Comparison of ENCODE assay signal across 23 cellular contexts in genomic region chr4:109930469-109930868, GRCh38. TPM values are rescaled to one million over a fixed set of nuclear protein-coding genes. Genes with fewer than 3 reads are reported as not detected.
"Had no signal": no experiment of that assay in that cellular context is flagged by ENCODE, and none has a peak within 500 bp of the region (broad histone marks: within the 10 kb centered on the region; RNA-seq: fewer than 3 reads in every experiment).

No MANE protein-coding gene starts in this region.

- H3K9me3 ChIP-seq: esophagus squamous epithelium, left ventricle myocardium inferior, lower lobe of right lung, testis had no signal

- DNase-seq: cortex of kidney; dorsolateral prefrontal cortex; effector CD8-positive, alpha-beta T cell; esophagus squamous epithelium; foreskin fibroblast; immature natural killer cell; kidney; left cardiac atrium; left ventricle myocardium inferior; lower lobe of right lung; naive thymus-derived CD4-positive, alpha-beta T cell; nephron progenitor cell; right cardiac atrium; small intestine; stimulated activated CD4-positive, alpha-beta T cell treated with anti-CD3 and anti-CD28 coated beads, Interleukin-12 subunit alpha, Interleukin-12 subunit beta, amount 100 ng/mL, for 4 hours; testis had no signal

- H3K4me1 ChIP-seq: left ventricle myocardium inferior, lower lobe of right lung, testis, tibial nerve had no signal

- H3K36me3 Mint-ChIP-seq: immature natural killer cell; naive thymus-derived CD4-positive, alpha-beta T cell had no signal

- H3K4me3 Mint-ChIP-seq: central memory CD8-positive, alpha-beta T cell; immature natural killer cell; naive thymus-derived CD4-positive, alpha-beta T cell; nephron progenitor cell; stimulated activated naive CD8-positive, alpha-beta T cell treated with anti-CD3 and anti-CD28 coated beads, Interleukin-15, Interleukin-2, amounts not matched to agents 100 ng/mL and 50 ng/mL, for 24 hours had no signal

- H3K4me3 ChIP-seq: dorsolateral prefrontal cortex, esophagus squamous epithelium, left ventricle myocardium inferior, lower lobe of right lung, testis, tibial nerve had no signal

- ATAC-seq: left cardiac atrium; lower lobe of right lung; naive thymus-derived CD4-positive, alpha-beta T cell; right cardiac atrium had no signal

- H3K4me1 Mint-ChIP-seq: central memory CD8-positive, alpha-beta T cell; immature natural killer cell; naive thymus-derived CD4-positive, alpha-beta T cell; nephron progenitor cell had no signal

- H3K27me3 Mint-ChIP-seq: naive thymus-derived CD4-positive, alpha-beta T cell; stimulated activated naive CD8-positive, alpha-beta T cell treated with anti-CD3 and anti-CD28 coated beads, Interleukin-15, Interleukin-2, amounts not matched to agents 100 ng/mL and 50 ng/mL, for 24 hours had no signal

- H3K9me3 Mint-ChIP-seq: central memory CD8-positive, alpha-beta T cell; immature natural killer cell; naive thymus-derived CD4-positive, alpha-beta T cell; stimulated activated naive CD8-positive, alpha-beta T cell treated with anti-CD3 and anti-CD28 coated beads, Interleukin-15, Interleukin-2, amounts not matched to agents 100 ng/mL and 50 ng/mL, for 24 hours had no signal

- H3K36me3 ChIP-seq: esophagus squamous epithelium, left ventricle myocardium inferior, lower lobe of right lung, tibial nerve had no signal

- H3K27ac ChIP-seq: dorsolateral prefrontal cortex, epithelial cell of prostate, esophagus squamous epithelium, left ventricle myocardium inferior, lower lobe of right lung, testis, tibial nerve had no signal

- H3K27ac Mint-ChIP-seq: immature natural killer cell; nephron progenitor cell; stimulated activated naive CD8-positive, alpha-beta T cell treated with anti-CD3 and anti-CD28 coated beads, Interleukin-15, Interleukin-2, amounts not matched to agents 100 ng/mL and 50 ng/mL, for 24 hours had no signal

- H3K27me3 ChIP-seq: dorsolateral prefrontal cortex, esophagus squamous epithelium, testis, tibial nerve had no signal

RNA-seq across cellular contexts. Expression of gene EGF, which starts 17.8 kb away (rescaled TPM):
- total RNA-seq: mesenteric fat pad, osteocyte, subcutaneous adipose tissue had no signal
- polyA plus RNA-seq: naive thymus-derived CD4-positive, alpha-beta T cell had no signal
